Comparison of ENCODE assay signal across 20 cellular contexts in genomic region chr12:88684610-88685009, GRCh38.
"Had no signal": no experiment of that assay in that cellular context is flagged by ENCODE, and none has a peak within 500 bp of the region (broad histone marks: within the 10 kb centered on the region; RNA-seq: fewer than 3 reads in every experiment).

No MANE protein-coding gene starts in this region.

- H3K36me3 ChIP-seq: right lobe of liver, upper lobe of right lung, WERI-Rb-1 had no signal

- H3K4me3 ChIP-seq: right lobe of liver, testis, upper lobe of right lung had no signal

- H3K4me1 ChIP-seq: right lobe of liver, testis, upper lobe of right lung had no signal

- H3K9me3 ChIP-seq: right lobe of liver, testis, upper lobe of right lung had no signal

- DNase-seq: activated CD4-positive, alpha-beta T cell treated with anti-CD3 and anti-CD28 coated beads for 1 hour; activated CD8-positive, alpha-beta memory T cell treated with anti-CD3 and anti-CD28 coated beads for 24 hours; activated CD8-positive, alpha-beta memory T cell treated with anti-CD3 and anti-CD28 coated beads, Interleukin-2, amount 50 U/mL, for 48 hours; activated effector memory CD4-positive, alpha-beta T cell treated with Interleukin-2 at 50 U/mL for 16 hours; activated naive CD4-positive, alpha-beta T cell treated with anti-CD3 and anti-CD28 coated beads, Interleukin-2, amount 10 ng/mL, durations not matched to agents 7 days and 5 days; activated naive CD8-positive, alpha-beta T cell treated with anti-CD3 and anti-CD28 coated beads, Interleukin-2, amount 50 U/mL, for 24 hours; activated T-cell treated with anti-CD3 and anti-CD28 coated beads, Interleukin-2, amount 50 U/mL, for 48 hours; anterior cingulate cortex; caudate nucleus; endodermal cell; foreskin fibroblast; mesenchymal stem cell; naive thymus-derived CD8-positive, alpha-beta T cell; right lobe of liver; stimulated activated CD4-positive, alpha-beta T cell treated with anti-CD3 and anti-CD28 coated beads, Interleukin-4, amount 100 ng/mL, for 24 hours; testis; upper lobe of right lung; WERI-Rb-1 had no signal

- ATAC-seq: activated naive CD8-positive, alpha-beta T cell treated with anti-CD3 and anti-CD28 coated beads, Interleukin-2, amount 50 U/mL, for 24 hours; naive thymus-derived CD8-positive, alpha-beta T cell; right lobe of liver; stimulated activated effector memory CD8-positive, alpha-beta T cell treated with anti-CD3 and anti-CD28 coated beads, Interleukin-12 subunit alpha, Interleukin-12 subunit beta, amount 100 ng/mL, for 72 hours; upper lobe of right lung had no signal

- H3K27me3 ChIP-seq: right lobe of liver, testis, upper lobe of right lung had no signal

- H3K27ac ChIP-seq: epithelial cell of prostate, right lobe of liver, testis, upper lobe of right lung, WERI-Rb-1 had no signal
